16 cellular contexts compared by ENCODE assay signal in the genomic region with DNA sequence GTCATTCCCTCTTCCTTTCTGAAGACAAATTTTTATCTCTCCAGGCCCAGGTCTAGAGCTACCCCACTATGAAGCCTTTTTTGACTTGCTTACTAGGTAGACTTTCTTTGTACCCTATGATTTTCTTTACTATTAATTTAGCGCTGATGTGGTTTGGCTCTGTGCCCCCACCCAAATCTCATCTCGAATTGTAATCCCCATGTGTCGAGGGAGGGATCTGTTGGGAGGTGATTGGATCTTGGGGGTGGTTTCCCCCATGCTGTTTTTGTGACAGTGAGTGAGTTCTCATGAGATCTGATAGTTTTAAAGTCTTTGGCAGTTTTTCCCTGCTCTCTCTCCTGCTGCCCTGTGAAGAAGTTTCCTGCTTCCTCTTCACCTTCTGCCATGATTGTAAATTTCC.
DNase-seq lines count a peak whose midpoint lies in the region; ATAC-seq, FAIRE-seq and TF ChIP-seq lines count a peak whose summit lies in the region.
"Had no signal": no experiment of that assay in that cellular context is flagged by ENCODE, and none has a peak within 500 bp of the region (broad histone marks: within the 10 kb centered on the region; RNA-seq: fewer than 3 reads in every experiment).

No MANE protein-coding gene starts in this region.

- DNase-seq in NCI-H69 (lab: John Stamatoyannopoulos, UW) (peak; percentile 66), mucosa of descending colon (peak in 1 of 3 donors; percentile 16), HepG2 (ENCODE audit: low spot score) (no peak), thyroid gland (no peak), posterior vena cava (ENCODE audit: low spot score) (no peak)
- no peak for DNase-seq in stimulated activated naive B cell treated with anti-CD40 and anti-IgM and Interleukin-4, amounts not matched to agents 10 μg/mL and 1 μg/mL and 100 μg/mL, for 72 hours
- no peak for DNase-seq in activated effector memory CD4-positive, alpha-beta T cell treated with anti-CD3 and anti-CD28 coated beads, Interleukin-2, amount 50 U/mL, for 16 hours
- DNase-seq: COR-L47, HCEC 1CT, NCI-H146, NCI-H226, NCI-H526 treated with DMSO at 0.1 percent for 48 hours had no signal

- no peak for TF ChIP-seq POLR2A in HepG2 (IDR thresholded peaks at IDR 0.05; ENCODE audit: insufficient read depth in 1 of 2, low read depth in 2 of 2, low read length in 2 of 2)
- no peak for TF ChIP-seq POLR2A in thyroid gland (IDR thresholded peaks at IDR 0.05)

- no peak overlapping the region for H3K4me2 ChIP-seq in HepG2 (ENCODE audit: low read depth, low read length)

- TF ChIP-seq EP300 in HepG2 (IDR thresholded peaks at IDR 0.05; ENCODE audit: low read depth in 2 of 2, low read length in 2 of 2) (no peak), HepG2 (CRISPR knock-in tag; IDR thresholded peaks at IDR 0.05; ENCODE audit: borderline replicate concordance) (no peak)

- H3K36me3 ChIP-seq in mucosa of descending colon (ENCODE audit: low read depth) (no peaks in the 10 kb centered on the region), HepG2 (replicated peaks in 1 of 2; ENCODE audit: control insufficient read depth in 1 of 2, insufficient read depth in 2 of 2, low read length in 2 of 2) (no peaks in the 10 kb centered on the region), thyroid gland (no peaks in the 10 kb centered on the region)

- H3K27ac ChIP-seq in HepG2 (ENCODE audit: extremely low read length, insufficient read depth, low read length) = no peak overlapping the region
- no peak overlapping the region for H3K27ac ChIP-seq in thyroid gland

- no peak for TF ChIP-seq RAD21 in HepG2 (CRISPR knock-in tag; IDR thresholded peaks at IDR 0.05)

- peak overlapping the region; percentile 23 for H3K27ac Mint-ChIP-seq in activated T-helper 17 cell treated with anti-CD3 and anti-CD28 coated beads, Interleukin-2, amount 50 U/mL, for 72 hours
- H3K27ac Mint-ChIP-seq in stimulated activated naive B cell treated with anti-CD40 and anti-IgM and Interleukin-4, amounts not matched to agents 10 μg/mL and 1 μg/mL and 100 μg/mL, for 72 hours = peak overlapping the region; percentile 4
- H3K27ac Mint-ChIP-seq: CD14-positive monocyte had no signal

- in situ Hi-C loops in HepG2 (cut with HindIII; ENCODE audit: extremely low pct_ligation_motif_present, low pct_unique_long_range_greater_than_20kb) = no loop called here

- no peak overlapping the region for H3K9ac ChIP-seq in HepG2 (ENCODE audit: insufficient read depth, low read depth, low read length)

- H3K9me3 Mint-ChIP-seq in activated T-helper 17 cell treated with anti-CD3 and anti-CD28 coated beads, Interleukin-2, amount 50 U/mL, for 72 hours = no peaks in the 10 kb centered on the region
- no peaks in the 10 kb centered on the region for H3K9me3 Mint-ChIP-seq in stimulated activated naive B cell treated with anti-CD40 and anti-IgM and Interleukin-4, amounts not matched to agents 10 μg/mL and 1 μg/mL and 100 μg/mL, for 72 hours
- H3K9me3 Mint-ChIP-seq: CD14-positive monocyte had no signal

- no peak for FAIRE-seq in HepG2 (lab: Jason Lieb, UNC)

- TF ChIP-seq CTCF in mucosa of descending colon (IDR thresholded peaks at IDR 0.05) = no peak
- no peak for TF ChIP-seq CTCF in HepG2 (CRISPR knock-in tag; IDR thresholded peaks at IDR 0.05)
- TF ChIP-seq CTCF in thyroid gland (IDR thresholded peaks at IDR 0.05) = no peak

- peaks cover 0 to 23% of the 10 kb centered on the region in 2 experiments; a peak in 2 of 5 replicates for H3K27me3 ChIP-seq in HepG2 (ENCODE audit: control insufficient read depth in 1 of 2, insufficient read depth in 2 of 2, low read length in 2 of 2)
- no peaks in the 10 kb centered on the region for H3K27me3 ChIP-seq in thyroid gland

- no TSS peak for BruUV-seq in HepG2 (replicated peaks; lab: Mats Ljungman, UMichigan)

- no peaks in the 10 kb centered on the region for H4K20me1 ChIP-seq in HepG2 (ENCODE audit: insufficient read depth, low read length)

- CTCF ChIA-PET in HepG2 (lab: Yijun Ruan, JAX; ENCODE audit: low intra/inter-chr PET ratio, low total read pairs) = no interaction called here

- intact Hi-C loops in mucosa of descending colon (cut with DNase I, micrococcal nuclease) (no loop called here), HepG2 (cut with micrococcal nuclease; ENCODE audit: unreplicated experiment) (loop anchor here (10.0 kb wide), 1 partner anchor 154 kb away; no protein-coding TSS in a partner anchor), thyroid gland (cut with DNase I) (no loop called here), posterior vena cava (cut with DNase I) (no loop called here)

- no peak overlapping the region for H3K4me3 Mint-ChIP-seq in activated T-helper 17 cell treated with anti-CD3 and anti-CD28 coated beads, Interleukin-2, amount 50 U/mL, for 72 hours
- no peak overlapping the region for H3K4me3 Mint-ChIP-seq in stimulated activated naive B cell treated with anti-CD40 and anti-IgM and Interleukin-4, amounts not matched to agents 10 μg/mL and 1 μg/mL and 100 μg/mL, for 72 hours
- H3K4me3 Mint-ChIP-seq: CD14-positive monocyte had no signal

- H3K27me3 Mint-ChIP-seq in activated T-helper 17 cell treated with anti-CD3 and anti-CD28 coated beads, Interleukin-2, amount 50 U/mL, for 72 hours = peaks cover 17% of the 10 kb centered on the region
- peaks cover 0 to 5% of the 10 kb centered on the region in 2 donors for H3K27me3 Mint-ChIP-seq in stimulated activated naive B cell treated with anti-CD40 and anti-IgM and Interleukin-4, amounts not matched to agents 10 μg/mL and 1 μg/mL and 100 μg/mL, for 72 hours

- no peak overlapping the region for H2AFZ ChIP-seq in HepG2 (ENCODE audit: low read length)

- ATAC-seq in activated T-helper 17 cell treated with anti-CD3 and anti-CD28 coated beads, Interleukin-2, amount 50 U/mL, for 72 hours (replicated peaks) = no peak
- peak; percentile 40 for ATAC-seq in mucosa of descending colon
- no peak for ATAC-seq in stimulated activated naive B cell treated with anti-CD40 and anti-IgM and Interleukin-4, amounts not matched to agents 10 μg/mL and 1 μg/mL and 100 μg/mL, for 72 hours (replicated peaks)
- no peak for ATAC-seq in HepG2
- ATAC-seq: Panc1, Right ventricle myocardium inferior had no signal

- POLR2A ChIA-PET in HepG2 (lab: Yijun Ruan, JAX) = no interaction called here

- H3K4me3 ChIP-seq in mucosa of descending colon (no peak overlapping the region), HepG2 (replicated peaks in 1 of 3; ENCODE audit: insufficient read depth in 1 of 3, low read depth in 2 of 3, low read length in 3 of 3) (no peak overlapping the region), thyroid gland (replicated peaks in 1 of 3) (no peak overlapping the region)

- WGBS in HepG2 (ENCODE audit: low lambda C conversion rate) = 31% methylated on average over 3 of the region's 3 CpGs
- 78 to 79% methylated on average over 3 of the region's 3 CpGs for WGBS in thyroid gland, 2 donors

- peaks cover 11% of the 10 kb centered on the region for H3K4me1 ChIP-seq in mucosa of descending colon (ENCODE audit: low read depth)
- no peaks in the 10 kb centered on the region for H3K4me1 ChIP-seq in HepG2 (ENCODE audit: insufficient read depth, low read length)
- no peaks in the 10 kb centered on the region for H3K4me1 ChIP-seq in thyroid gland

- H3K36me3 Mint-ChIP-seq in activated T-helper 17 cell treated with anti-CD3 and anti-CD28 coated beads, Interleukin-2, amount 50 U/mL, for 72 hours (ENCODE audit: low read depth) = no peaks in the 10 kb centered on the region
- peaks cover 0 to 4% of the 10 kb centered on the region in 2 donors for H3K36me3 Mint-ChIP-seq in stimulated activated naive B cell treated with anti-CD40 and anti-IgM and Interleukin-4, amounts not matched to agents 10 μg/mL and 1 μg/mL and 100 μg/mL, for 72 hours
- H3K36me3 Mint-ChIP-seq: CD14-positive monocyte had no signal

- H3K9me3 ChIP-seq in mucosa of descending colon (no peaks in the 10 kb centered on the region), HepG2 (ENCODE audit: low read length) (no peaks in the 10 kb centered on the region), thyroid gland (no peaks in the 10 kb centered on the region)

- no peaks in the 10 kb centered on the region for H3K79me2 ChIP-seq in HepG2 (ENCODE audit: insufficient read depth, low read length)

- H3K4me1 Mint-ChIP-seq in activated T-helper 17 cell treated with anti-CD3 and anti-CD28 coated beads, Interleukin-2, amount 50 U/mL, for 72 hours = no peaks in the 10 kb centered on the region
- H3K4me1 Mint-ChIP-seq in stimulated activated naive B cell treated with anti-CD40 and anti-IgM and Interleukin-4, amounts not matched to agents 10 μg/mL and 1 μg/mL and 100 μg/mL, for 72 hours = peaks cover 11 to 35% of the 10 kb centered on the region in 2 donors

TF ChIP-seq in HepG2, 621 proteins besides CTCF, POLR2A, EP300 and RAD21:
- no peak for TF ChIP-seq FOXK1 (CRISPR knock-in tag; IDR thresholded peaks at IDR 0.05; ENCODE audit: borderline replicate concordance, low read depth)
- no peak for TF ChIP-seq NFATC3 (CRISPR knock-in tag; IDR thresholded peaks at IDR 0.05)
- no peak for TF ChIP-seq KLF9 (CRISPR knock-in tag; IDR thresholded peaks at IDR 0.05; ENCODE audit: low read depth)
- TF ChIP-seq NCOA5 (CRISPR knock-in tag; IDR thresholded peaks at IDR 0.05) = no peak
